ENCODE assay signal across 1 cellular context in genomic region chr12:3249081-3249800, GRCh38.
TF ChIP-seq lines count a peak whose summit lies in the region.

No MANE protein-coding gene starts in this region.

TF ChIP-seq in K562, 482 proteins besides CTCF, POLR2A, EP300 and RAD21 (continued from another document):
- TF ChIP-seq CHD7 (IDR thresholded peaks at IDR 0.05; ENCODE audit: low read depth, low read length) (no peak), SP1 (CRISPR knock-in tag; IDR thresholded peaks at IDR 0.05) (no peak), KDM5B (IDR thresholded peaks at IDR 0.05; ENCODE audit: insufficient replicate concordance, low read depth, low read length) (no peak), FOS (IDR thresholded peaks at IDR 0.05; ENCODE audit: extremely low read depth, insufficient read length) (no peak), GABPA (tag; conservative IDR thresholded peaks at IDR 0.05; ENCODE audit: low read depth) (0 out of 2 replicates have a peak, but pooled peaks have one; percentile 19)
